In the genomic region with DNA sequence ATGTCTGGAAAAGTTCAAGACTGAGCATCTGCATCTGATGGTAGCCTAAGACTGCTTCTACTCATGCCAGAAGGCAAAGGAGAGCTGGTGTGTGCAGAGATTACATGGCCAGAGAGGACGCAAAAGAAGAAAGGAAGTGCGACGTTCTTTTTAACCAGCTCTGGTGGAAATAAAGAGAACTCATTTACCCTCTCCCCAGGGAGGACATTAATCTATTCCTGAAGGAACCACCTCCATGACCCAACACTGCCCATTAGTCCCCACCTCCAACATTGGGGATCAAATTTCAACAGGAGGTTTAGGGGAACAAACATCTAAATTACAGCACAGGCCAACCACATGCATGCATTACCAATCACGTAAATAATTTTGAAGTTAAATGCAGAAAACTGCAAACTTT, we compare ENCODE assay signal across 8 cellular contexts. TPM values are rescaled to one million over a fixed set of nuclear protein-coding genes. Genes with fewer than 3 reads are reported as not detected.
DNase-seq lines count a peak whose midpoint lies in the region; ATAC-seq and TF ChIP-seq lines count a peak whose summit lies in the region.

No MANE protein-coding gene starts in this region.

- no peaks in the 10 kb centered on the region for H3K9me3 Mint-ChIP-seq in HFFc6
- peaks cover 2% of the 10 kb centered on the region for H3K9me3 Mint-ChIP-seq in activated naive CD8-positive, alpha-beta T cell treated with anti-CD3 and anti-CD28 coated beads for 36 hours

- no peaks in the 10 kb centered on the region for H3K36me3 ChIP-seq in lower lobe of right lung

- TF ChIP-seq CTCF in AG10803 (conservative IDR thresholded peaks at IDR 0.05; ENCODE audit: low read length) (no peak), HFFc6 (IDR thresholded peaks at IDR 0.05) (no peak), lower lobe of right lung (IDR thresholded peaks at IDR 0.05) (no peak)

- H3K4me3 Mint-ChIP-seq in HFFc6, result peak overlapping the region; percentile 98
- H3K4me3 Mint-ChIP-seq in activated naive CD8-positive, alpha-beta T cell treated with anti-CD3 and anti-CD28 coated beads for 36 hours, result peak overlapping the region; percentile 94

- H3K9me3 ChIP-seq in lower lobe of right lung, result no peaks in the 10 kb centered on the region

- H3K36me3 Mint-ChIP-seq in HFFc6 (ENCODE audit: low read depth), result peaks cover 9% of the 10 kb centered on the region
- H3K36me3 Mint-ChIP-seq in activated naive CD8-positive, alpha-beta T cell treated with anti-CD3 and anti-CD28 coated beads for 36 hours, result peaks cover 35% of the 10 kb centered on the region

- no peaks in the 10 kb centered on the region for H3K27me3 ChIP-seq in lower lobe of right lung (ENCODE audit: low read depth)

- peak overlapping the region; percentile 97 for H3K27ac ChIP-seq in lower lobe of right lung

- H3K27me3 Mint-ChIP-seq in HFFc6 (ENCODE audit: insufficient read depth), result no peaks in the 10 kb centered on the region; the same call in 1 of the 2 replicates
- no peaks in the 10 kb centered on the region for H3K27me3 Mint-ChIP-seq in activated naive CD8-positive, alpha-beta T cell treated with anti-CD3 and anti-CD28 coated beads for 36 hours

- H3K27ac Mint-ChIP-seq in HFFc6, result peak overlapping the region; percentile 87
- H3K27ac Mint-ChIP-seq in activated naive CD8-positive, alpha-beta T cell treated with anti-CD3 and anti-CD28 coated beads for 36 hours, result peak overlapping the region; percentile 96

- H3K4me1 Mint-ChIP-seq in HFFc6 (ENCODE audit: low read depth), result peaks cover 47% of the 10 kb centered on the region
- peaks cover 23% of the 10 kb centered on the region for H3K4me1 Mint-ChIP-seq in activated naive CD8-positive, alpha-beta T cell treated with anti-CD3 and anti-CD28 coated beads for 36 hours

- peaks cover 49% of the 10 kb centered on the region for H3K4me1 ChIP-seq in lower lobe of right lung

- peak overlapping the region; percentile 91 for H3K4me3 ChIP-seq in AG10803 (ENCODE audit: low read length)
- peak overlapping the region; percentile 98 for H3K4me3 ChIP-seq in lower lobe of right lung

- peak; percentile 33 for DNase-seq in AG10803 (ENCODE audit: low read depth)
- no peak for DNase-seq in HFFc6
- no peak for DNase-seq in activated naive CD8-positive, alpha-beta T cell treated with anti-CD3 and anti-CD28 coated beads for 36 hours
- no peak for DNase-seq in lower lobe of right lung
- no peak for DNase-seq in nucleus accumbens (lab: John Stamatoyannopoulos, UW)
- no peak for DNase-seq in NCI-H1694 (lab: John Stamatoyannopoulos, UW)
- DNase-seq in AG08395 (ENCODE audit: low spot score), result no peak

- ATAC-seq in lower lobe of right lung, result no peak
- no peak for ATAC-seq in GM19023 (IDR thresholded peaks at IDR 0.05; ENCODE audit: unreplicated experiment)

- intact Hi-C loops in lower lobe of right lung (cut with DNase I), result no loop called here

RNA-seq across cellular contexts. Expression of a gene that starts 1.5 kb away (rescaled TPM):
- total RNA-seq in HFFc6 (2021; fragmentation: NEBNext Ultra II Directional; extraction: Animal tissue kit (Norgen Biotek cat#: 25700)), result 10 to 100 TPM; 37.3 to 48.3 (median 40.8) TPM
- 10 to 100 TPM; 25.5 to 27.7 TPM for total RNA-seq in activated naive CD8-positive, alpha-beta T cell treated with anti-CD3 and anti-CD28 coated beads for 36 hours
- 63.0 TPM for total RNA-seq in lower lobe of right lung

RNA-seq across cellular contexts. Expression of a gene that starts 41.6 kb away (rescaled TPM):
- 10 to 100 TPM; 19.4 to 23.9 (median 22.1) TPM for total RNA-seq in HFFc6 (2021; fragmentation: NEBNext Ultra II Directional; extraction: Animal tissue kit (Norgen Biotek cat#: 25700))
- total RNA-seq in activated naive CD8-positive, alpha-beta T cell treated with anti-CD3 and anti-CD28 coated beads for 36 hours, result 1 to 10 TPM; 1.9 to 2.3 TPM
- 5.7 TPM for total RNA-seq in lower lobe of right lung
